In the genomic region with DNA sequence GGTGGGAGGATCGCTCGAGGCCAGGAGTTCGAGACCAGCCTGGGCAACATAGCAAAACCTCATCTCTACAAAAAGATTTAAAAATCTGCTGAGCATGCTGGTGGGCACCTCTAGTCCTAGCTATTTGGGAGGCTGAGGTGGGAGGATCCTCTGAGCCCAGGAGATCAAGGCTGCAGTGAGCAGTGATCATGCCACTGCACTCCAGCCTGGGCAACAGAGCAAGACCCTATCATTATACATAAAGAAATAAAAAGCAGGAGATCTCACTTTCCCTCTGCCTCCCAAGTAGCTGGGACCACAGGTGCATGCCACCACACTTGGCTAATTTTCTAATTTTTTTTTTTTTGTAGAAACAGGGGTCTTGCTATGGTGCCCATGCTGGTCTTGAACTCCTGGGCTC, we compare ENCODE assay signal across 1 cellular context.
TF ChIP-seq lines count a peak whose summit lies in the region.

No MANE protein-coding gene starts in this region.

TF ChIP-seq in HEK293, 187 proteins besides CTCF, POLR2A, EP300 and RAD21:
- peak; percentile 68; the same call in 1 of the 2 replicates for TF ChIP-seq ZNF121 (tag by site-specific recombination; IDR thresholded peaks at IDR 0.05)
